1 cellular context compared by ENCODE assay signal in the genomic region with DNA sequence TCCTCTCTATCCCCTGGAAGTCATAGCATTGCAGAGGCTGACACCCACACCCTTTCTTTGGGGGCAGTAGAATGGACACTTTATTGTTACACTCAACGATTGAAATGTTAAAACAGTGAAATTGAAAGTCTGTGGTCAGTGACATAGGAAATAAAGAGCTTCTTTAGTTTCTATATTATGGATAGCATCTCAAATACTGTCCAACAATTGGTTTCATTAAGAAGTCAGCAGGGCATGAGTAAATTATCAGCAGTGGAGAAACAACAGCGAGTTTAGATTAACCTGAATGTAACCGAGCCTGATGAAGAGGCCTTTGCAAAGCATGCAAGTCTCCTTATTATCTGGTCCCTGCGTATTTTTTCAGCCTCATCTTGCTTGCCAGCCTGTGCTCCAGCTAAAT.
TF ChIP-seq lines count a peak whose summit lies in the region.

No MANE protein-coding gene starts in this region.

TF ChIP-seq in GM12878, 131 proteins besides CTCF, POLR2A, EP300 and RAD21 (continued from another document):
- TF ChIP-seq, protein P1, sequence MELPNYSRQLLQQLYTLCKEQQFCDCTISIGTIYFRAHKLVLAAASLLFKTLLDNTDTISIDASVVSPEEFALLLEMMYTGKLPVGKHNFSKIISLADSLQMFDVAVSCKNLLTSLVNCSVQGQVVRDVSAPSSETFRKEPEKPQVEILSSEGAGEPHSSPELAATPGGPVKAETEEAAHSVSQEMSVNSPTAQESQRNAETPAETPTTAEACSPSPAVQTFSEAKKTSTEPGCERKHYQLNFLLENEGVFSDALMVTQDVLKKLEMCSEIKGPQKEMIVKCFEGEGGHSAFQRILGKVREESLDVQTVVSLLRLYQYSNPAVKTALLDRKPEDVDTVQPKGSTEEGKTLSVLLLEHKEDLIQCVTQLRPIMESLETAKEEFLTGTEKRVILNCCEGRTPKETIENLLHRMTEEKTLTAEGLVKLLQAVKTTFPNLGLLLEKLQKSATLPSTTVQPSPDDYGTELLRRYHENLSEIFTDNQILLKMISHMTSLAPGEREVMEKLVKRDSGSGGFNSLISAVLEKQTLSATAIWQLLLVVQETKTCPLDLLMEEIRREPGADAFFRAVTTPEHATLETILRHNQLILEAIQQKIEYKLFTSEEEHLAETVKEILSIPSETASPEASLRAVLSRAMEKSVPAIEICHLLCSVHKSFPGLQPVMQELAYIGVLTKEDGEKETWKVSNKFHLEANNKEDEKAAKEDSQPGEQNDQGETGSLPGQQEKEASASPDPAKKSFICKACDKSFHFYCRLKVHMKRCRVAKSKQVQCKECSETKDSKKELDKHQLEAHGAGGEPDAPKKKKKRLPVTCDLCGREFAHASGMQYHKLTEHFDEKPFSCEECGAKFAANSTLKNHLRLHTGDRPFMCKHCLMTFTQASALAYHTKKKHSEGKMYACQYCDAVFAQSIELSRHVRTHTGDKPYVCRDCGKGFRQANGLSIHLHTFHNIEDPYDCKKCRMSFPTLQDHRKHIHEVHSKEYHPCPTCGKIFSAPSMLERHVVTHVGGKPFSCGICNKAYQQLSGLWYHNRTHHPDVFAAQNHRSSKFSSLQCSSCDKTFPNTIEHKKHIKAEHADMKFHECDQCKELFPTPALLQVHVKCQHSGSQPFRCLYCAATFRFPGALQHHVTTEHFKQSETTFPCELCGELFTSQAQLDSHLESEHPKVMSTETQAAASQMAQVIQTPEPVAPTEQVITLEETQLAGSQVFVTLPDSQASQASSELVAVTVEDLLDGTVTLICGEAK (IDR thresholded peaks at IDR 0.05; ENCODE audit: borderline replicate concordance), result no peak
- TF ChIP-seq, protein P2, sequence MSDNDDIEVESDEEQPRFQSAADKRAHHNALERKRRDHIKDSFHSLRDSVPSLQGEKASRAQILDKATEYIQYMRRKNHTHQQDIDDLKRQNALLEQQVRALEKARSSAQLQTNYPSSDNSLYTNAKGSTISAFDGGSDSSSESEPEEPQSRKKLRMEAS (IDR thresholded peaks at IDR 0.05; ENCODE audit: low read depth, low read length), result no peak
- TF ChIP-seq CBX3 (IDR thresholded peaks at IDR 0.05; ENCODE audit: borderline replicate concordance, low read depth) (no peak), POLR2AphosphoS5 (IDR thresholded peaks at IDR 0.05; ENCODE audit: low read length) (no peak), JUND (IDR thresholded peaks at IDR 0.05; ENCODE audit: low read depth, low read length) (no peak), NRF1 (conservative IDR thresholded peaks at IDR 0.05; ENCODE audit: low read depth, low read length) (no peak), NFYA (IDR thresholded peaks at IDR 0.05; ENCODE audit: borderline replicate concordance, low read depth, low read length) (no peak), NR2C2 (IDR thresholded peaks at IDR 0.05; ENCODE audit: borderline replicate concordance, control insufficient read depth, insufficient read length, low read depth) (no peak), BACH1 (IDR thresholded peaks at IDR 0.05; ENCODE audit: borderline replicate concordance) (no peak), RUNX3 (IDR thresholded peaks at IDR 0.05; ENCODE audit: low read length) (peak; percentile 34; the same call in 1 of the 2 replicates), BCL11A (IDR thresholded peaks at IDR 0.05; ENCODE audit: low read depth, low read length) (no peak), JUNB (IDR thresholded peaks at IDR 0.05) (peak; percentile 18; the same call in 1 of the 2 replicates), TCF12 (IDR thresholded peaks at IDR 0.05; ENCODE audit: low read depth, low read length) (no peak), ZNF24 (IDR thresholded peaks at IDR 0.05) (no peak)
- TF ChIP-seq, protein P3, sequence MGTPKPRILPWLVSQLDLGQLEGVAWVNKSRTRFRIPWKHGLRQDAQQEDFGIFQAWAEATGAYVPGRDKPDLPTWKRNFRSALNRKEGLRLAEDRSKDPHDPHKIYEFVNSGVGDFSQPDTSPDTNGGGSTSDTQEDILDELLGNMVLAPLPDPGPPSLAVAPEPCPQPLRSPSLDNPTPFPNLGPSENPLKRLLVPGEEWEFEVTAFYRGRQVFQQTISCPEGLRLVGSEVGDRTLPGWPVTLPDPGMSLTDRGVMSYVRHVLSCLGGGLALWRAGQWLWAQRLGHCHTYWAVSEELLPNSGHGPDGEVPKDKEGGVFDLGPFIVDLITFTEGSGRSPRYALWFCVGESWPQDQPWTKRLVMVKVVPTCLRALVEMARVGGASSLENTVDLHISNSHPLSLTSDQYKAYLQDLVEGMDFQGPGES (IDR thresholded peaks at IDR 0.05), result no peak
